In the genomic region with DNA sequence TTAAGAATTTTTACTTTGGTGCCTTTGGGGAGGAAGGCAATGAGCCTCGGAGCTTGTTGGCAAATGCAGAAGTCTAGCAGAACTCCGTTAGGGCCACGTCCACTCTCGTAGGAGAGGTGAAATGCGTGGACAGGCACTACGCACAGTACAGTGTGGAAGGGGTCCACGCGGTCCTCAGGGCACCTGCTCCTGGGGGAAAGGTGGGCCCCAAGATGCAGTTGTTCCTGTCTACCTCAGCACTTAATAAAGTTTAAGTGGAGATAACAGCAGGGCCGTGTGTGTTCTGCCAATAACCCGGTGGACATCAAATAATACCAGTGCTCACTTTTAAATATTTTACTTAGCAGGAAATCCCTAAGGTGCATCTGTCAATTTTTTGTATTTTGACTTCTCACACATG, we compare ENCODE assay signal across 1 cellular context.
TF ChIP-seq lines count a peak whose summit lies in the region.

No MANE protein-coding gene starts in this region.

TF ChIP-seq in endothelial cell of umbilical vein, 7 proteins besides CTCF, POLR2A, EP300 and RAD21:
- TF ChIP-seq GATA2 (IDR thresholded peaks at IDR 0.05; ENCODE audit: insufficient read depth, insufficient read length, low read depth, low read length), result no peak
- TF ChIP-seq MYC (IDR thresholded peaks at IDR 0.05; ENCODE audit: low read depth, low read length), result no peak
- no peak for TF ChIP-seq MAX (IDR thresholded peaks at IDR 0.05; ENCODE audit: insufficient read depth, insufficient read length)
